8 cellular contexts compared by ENCODE assay signal in genomic region chr2:210950434-210951060, GRCh38.
DNase-seq lines count a peak whose midpoint lies in the region; ATAC-seq, FAIRE-seq and TF ChIP-seq lines count a peak whose summit lies in the region.
"Not testable (repeated sequence)": the region's sequence is repeated elsewhere in the genome, so short reads cannot be mapped to it uniquely, and the experiment has no call there.

No MANE protein-coding gene starts in this region.

- TF ChIP-seq POLR2A in spleen (IDR thresholded peaks at IDR 0.05); testis (IDR thresholded peaks at IDR 0.05): not testable (repeated sequence)

- not testable (repeated sequence) for H3K9me3 Mint-ChIP-seq in chondrocyte (ENCODE audit: low read depth)

- H3K36me3 ChIP-seq in kidney (ENCODE audit: control insufficient read depth in 1 of 2, insufficient read depth in 2 of 2, low read length in 2 of 2); spleen; testis (ENCODE audit: low read depth, missing control alignments); upper lobe of right lung: not testable (repeated sequence)

- not testable (repeated sequence) for TF ChIP-seq CTCF in chondrocyte (IDR thresholded peaks at IDR 0.05); kidney (IDR thresholded peaks at IDR 0.05; ENCODE audit: borderline replicate concordance, extremely low read depth, insufficient read depth); spleen (IDR thresholded peaks at IDR 0.05 in 8 of 11, conservative IDR thresholded peaks at IDR 0.05 in 3 of 11); testis (IDR thresholded peaks at IDR 0.05); upper lobe of right lung (IDR thresholded peaks at IDR 0.05)

- H3K4me1 ChIP-seq in right cardiac atrium (ENCODE audit: control insufficient read depth, insufficient read depth, low read length); kidney (ENCODE audit: control insufficient read depth in 1 of 2, insufficient read depth in 1 of 2, low read depth in 1 of 2, low read length in 2 of 2); spleen; testis; upper lobe of right lung: not testable (repeated sequence)

- not testable (repeated sequence) for H3K27ac ChIP-seq in right cardiac atrium (ENCODE audit: low read length); kidney (ENCODE audit: low read depth in 2 of 2, low read length in 2 of 2); spleen; testis; upper lobe of right lung

- not testable (repeated sequence) for H3K9me3 ChIP-seq in right cardiac atrium (ENCODE audit: control insufficient read depth, low read length); kidney (ENCODE audit: control insufficient read depth in 1 of 2, low read length in 2 of 2); spleen; testis; upper lobe of right lung

- H3K4me1 Mint-ChIP-seq in chondrocyte (ENCODE audit: low read depth): not testable (repeated sequence)

- not testable (repeated sequence) for H3K27me3 Mint-ChIP-seq in chondrocyte (ENCODE audit: low read depth)

- not testable (repeated sequence) for H3K9ac ChIP-seq in kidney (ENCODE audit: low read length in 2 of 2)

- not testable (repeated sequence) for H3K4me3 Mint-ChIP-seq in chondrocyte (ENCODE audit: unreplicated experiment)

- intact Hi-C loops in right cardiac atrium (cut with DNase I); kidney (cut with DNase I); posterior vena cava (cut with DNase I); spleen (cut with DNase I; ENCODE audit: low total_unique reads); testis (cut with DNase I; ENCODE audit: low total_unique reads); upper lobe of right lung (cut with DNase I): not testable (repeated sequence)

- DNase-seq in activated gamma-delta T cell (lab: John Stamatoyannopoulos, UW) (peak; percentile 7), chondrocyte (ENCODE audit: low spot score) (peak; percentile 75), right cardiac atrium (peak in 2 of 3 donors; percentile 11 to 48), kidney (peak; percentile 51), posterior vena cava (ENCODE audit: low spot score) (peak; percentile 50), spleen (peak; percentile 56), upper lobe of right lung (peak; percentile 53)
- not testable (repeated sequence) for DNase-seq in testis

- not testable (repeated sequence) for ATAC-seq in right cardiac atrium, upper lobe of right lung

- not testable (repeated sequence) for H3K36me3 Mint-ChIP-seq in chondrocyte (ENCODE audit: low read depth)

- FAIRE-seq in kidney (lab: Jason Lieb, UNC): not testable (repeated sequence)

- not testable (repeated sequence) for H3K27me3 ChIP-seq in right cardiac atrium (ENCODE audit: control insufficient read depth, insufficient read depth); spleen (replicated peaks in 1 of 7); testis; upper lobe of right lung

- not testable (repeated sequence) for H3K4me3 ChIP-seq in right cardiac atrium (ENCODE audit: low read length); kidney (ENCODE audit: low read length in 2 of 2); spleen; upper lobe of right lung
- H3K4me3 ChIP-seq in testis: peak overlapping the region; percentile 26 to 29

- H3K27ac Mint-ChIP-seq in chondrocyte (ENCODE audit: unreplicated experiment): not testable (repeated sequence)

- WGBS in right cardiac atrium: 94% methylated on average over 39 of the region's 41 CpGs
- 89 to 98% (median 93%) methylated on average over 8 to 41 of the region's 41 CpGs for WGBS in spleen, 5 donors
- WGBS in testis, 2 donors: 78 to 92% methylated on average over 10 to 28 of the region's 41 CpGs
